1 cellular context compared by ENCODE assay signal in the genomic region with DNA sequence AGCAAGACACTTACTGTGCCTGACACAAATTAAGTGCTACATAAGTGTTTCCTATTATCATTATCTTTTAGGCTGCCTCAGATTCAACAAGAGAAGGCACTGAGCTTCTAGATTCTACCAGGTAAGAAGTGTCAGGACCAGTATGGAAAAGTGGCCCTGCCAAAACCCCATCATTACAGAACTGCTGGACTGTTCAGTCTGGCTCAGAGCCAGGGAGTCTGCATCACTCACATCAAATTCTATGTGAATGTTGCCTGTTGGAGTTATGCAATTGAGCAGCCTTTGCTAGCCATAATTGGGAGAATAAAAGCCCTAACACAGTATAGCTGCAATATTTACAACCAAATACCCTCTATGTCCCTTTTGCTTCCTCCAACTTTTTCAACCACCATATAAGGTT.
TF ChIP-seq lines count a peak whose summit lies in the region.

No MANE protein-coding gene starts in this region.

TF ChIP-seq in SK-N-SH, 30 proteins besides CTCF, POLR2A, EP300 and RAD21 (continued from another document):
- TF ChIP-seq, protein P1, sequence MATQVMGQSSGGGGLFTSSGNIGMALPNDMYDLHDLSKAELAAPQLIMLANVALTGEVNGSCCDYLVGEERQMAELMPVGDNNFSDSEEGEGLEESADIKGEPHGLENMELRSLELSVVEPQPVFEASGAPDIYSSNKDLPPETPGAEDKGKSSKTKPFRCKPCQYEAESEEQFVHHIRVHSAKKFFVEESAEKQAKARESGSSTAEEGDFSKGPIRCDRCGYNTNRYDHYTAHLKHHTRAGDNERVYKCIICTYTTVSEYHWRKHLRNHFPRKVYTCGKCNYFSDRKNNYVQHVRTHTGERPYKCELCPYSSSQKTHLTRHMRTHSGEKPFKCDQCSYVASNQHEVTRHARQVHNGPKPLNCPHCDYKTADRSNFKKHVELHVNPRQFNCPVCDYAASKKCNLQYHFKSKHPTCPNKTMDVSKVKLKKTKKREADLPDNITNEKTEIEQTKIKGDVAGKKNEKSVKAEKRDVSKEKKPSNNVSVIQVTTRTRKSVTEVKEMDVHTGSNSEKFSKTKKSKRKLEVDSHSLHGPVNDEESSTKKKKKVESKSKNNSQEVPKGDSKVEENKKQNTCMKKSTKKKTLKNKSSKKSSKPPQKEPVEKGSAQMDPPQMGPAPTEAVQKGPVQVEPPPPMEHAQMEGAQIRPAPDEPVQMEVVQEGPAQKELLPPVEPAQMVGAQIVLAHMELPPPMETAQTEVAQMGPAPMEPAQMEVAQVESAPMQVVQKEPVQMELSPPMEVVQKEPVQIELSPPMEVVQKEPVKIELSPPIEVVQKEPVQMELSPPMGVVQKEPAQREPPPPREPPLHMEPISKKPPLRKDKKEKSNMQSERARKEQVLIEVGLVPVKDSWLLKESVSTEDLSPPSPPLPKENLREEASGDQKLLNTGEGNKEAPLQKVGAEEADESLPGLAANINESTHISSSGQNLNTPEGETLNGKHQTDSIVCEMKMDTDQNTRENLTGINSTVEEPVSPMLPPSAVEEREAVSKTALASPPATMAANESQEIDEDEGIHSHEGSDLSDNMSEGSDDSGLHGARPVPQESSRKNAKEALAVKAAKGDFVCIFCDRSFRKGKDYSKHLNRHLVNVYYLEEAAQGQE (IDR thresholded peaks at IDR 0.05; ENCODE audit: low read depth, low read length) = no peak
- TF ChIP-seq TCF12 (IDR thresholded peaks at IDR 0.05) (peak; percentile 39; the same call in 1 of the 2 replicates), EZH2phosphoT487 (IDR thresholded peaks at IDR 0.05; ENCODE audit: borderline replicate concordance, low read depth) (no peak)
- TF ChIP-seq, protein P2, sequence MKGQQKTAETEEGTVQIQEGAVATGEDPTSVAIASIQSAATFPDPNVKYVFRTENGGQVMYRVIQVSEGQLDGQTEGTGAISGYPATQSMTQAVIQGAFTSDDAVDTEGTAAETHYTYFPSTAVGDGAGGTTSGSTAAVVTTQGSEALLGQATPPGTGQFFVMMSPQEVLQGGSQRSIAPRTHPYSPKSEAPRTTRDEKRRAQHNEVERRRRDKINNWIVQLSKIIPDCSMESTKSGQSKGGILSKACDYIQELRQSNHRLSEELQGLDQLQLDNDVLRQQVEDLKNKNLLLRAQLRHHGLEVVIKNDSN (IDR thresholded peaks at IDR 0.05; ENCODE audit: borderline replicate concordance, low read depth) = no peak
- TF ChIP-seq, protein P3, sequence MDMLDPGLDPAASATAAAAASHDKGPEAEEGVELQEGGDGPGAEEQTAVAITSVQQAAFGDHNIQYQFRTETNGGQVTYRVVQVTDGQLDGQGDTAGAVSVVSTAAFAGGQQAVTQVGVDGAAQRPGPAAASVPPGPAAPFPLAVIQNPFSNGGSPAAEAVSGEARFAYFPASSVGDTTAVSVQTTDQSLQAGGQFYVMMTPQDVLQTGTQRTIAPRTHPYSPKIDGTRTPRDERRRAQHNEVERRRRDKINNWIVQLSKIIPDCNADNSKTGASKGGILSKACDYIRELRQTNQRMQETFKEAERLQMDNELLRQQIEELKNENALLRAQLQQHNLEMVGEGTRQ (IDR thresholded peaks at IDR 0.05; ENCODE audit: borderline replicate concordance, low read depth, low read length) = no peak
